8 cellular contexts compared by ENCODE assay signal in the genomic region with DNA sequence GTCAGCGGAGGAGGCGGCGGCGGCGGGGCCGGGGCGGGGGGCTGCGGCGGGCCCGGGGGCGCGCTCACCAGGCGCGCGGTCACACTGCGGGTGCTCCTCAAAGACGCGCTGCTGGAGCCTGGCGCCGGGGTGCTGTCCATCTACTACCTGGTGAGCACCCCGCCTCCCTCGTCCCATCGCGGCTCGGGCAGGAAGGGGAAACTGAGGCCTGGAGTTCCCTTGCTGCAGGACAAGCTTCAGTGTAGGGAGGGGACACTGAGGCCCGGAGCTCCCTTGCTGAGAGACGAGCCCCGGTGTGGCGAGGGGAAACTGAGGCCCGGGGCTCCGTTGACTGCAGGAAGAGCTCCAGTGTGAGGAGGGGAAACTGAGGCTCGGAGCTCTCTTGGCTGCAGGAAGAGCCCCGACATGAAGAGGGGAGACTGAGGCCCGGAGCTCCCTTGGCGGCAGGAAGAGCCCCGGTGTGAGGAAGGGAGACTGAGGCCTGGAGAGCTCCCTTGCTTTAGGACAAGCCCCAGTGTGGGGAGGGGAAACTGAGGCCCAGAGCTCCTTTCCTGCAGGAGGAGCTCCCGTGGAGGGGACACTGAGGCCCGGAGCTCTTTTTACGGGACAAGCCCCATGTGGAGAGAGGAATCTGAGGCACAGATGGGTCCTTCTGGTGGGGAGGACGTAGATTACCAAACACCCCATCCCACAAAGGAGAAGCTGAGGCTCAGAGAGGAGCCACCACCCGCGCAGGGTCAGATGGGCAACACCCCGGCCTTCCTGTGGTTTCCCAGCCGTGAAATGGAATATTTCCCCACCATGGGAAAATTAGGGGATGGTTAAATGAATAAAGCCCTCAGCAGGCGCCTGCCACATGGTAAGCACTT. TPM values are rescaled to one million over a fixed set of nuclear protein-coding genes. Genes with fewer than 3 reads are reported as not detected.
DNase-seq lines count a peak whose midpoint lies in the region; ATAC-seq and TF ChIP-seq lines count a peak whose summit lies in the region.

No MANE protein-coding gene starts in this region.

- intact Hi-C loops in heart right ventricle (cut with DNase I) = loop anchor here in 5 of 10 donors (2.0 to 5.0 kb wide), 3 partner anchors 57 to 97 kb away; a partner anchor contains a TSS

- no peak for DNase-seq in H7
- no peak for DNase-seq in heart right ventricle
- no peak for DNase-seq in ureter (ENCODE audit: low spot score)
- no peak for DNase-seq in medulla oblongata (ENCODE audit: extremely low spot score)

- ATAC-seq in heart right ventricle (no peak), HG03442 (IDR thresholded peaks at IDR 0.05; ENCODE audit: unreplicated experiment) (no peak), GM19395 (IDR thresholded peaks at IDR 0.05; ENCODE audit: unreplicated experiment) (no peak)

- no peaks in the 10 kb centered on the region for H3K9me2 ChIP-seq in SU-DHL-6 (replicated peaks; ENCODE audit: insufficient read depth, low read length)

- peak overlapping the region; percentile 83 for H3K4me2 ChIP-seq in SU-DHL-6 (ENCODE audit: low read depth, low read length, poor library complexity, severe bottlenecking)

- H2AFZ ChIP-seq in SU-DHL-6 (ENCODE audit: low read depth, low read length, severe bottlenecking) = no peak overlapping the region

- H3K4me1 ChIP-seq in heart right ventricle = peaks cover 0 to 17% (median 13%) of the 10 kb centered on the region in 9 donors

- WGBS in heart right ventricle, 2 donors = 27 to 39% methylated on average over 32 to 42 of the region's 45 CpGs

- H3K4me3 ChIP-seq in H7 (ENCODE audit: insufficient read depth, low read depth, low read length) = peak overlapping the region; percentile 50
- peak overlapping the region; percentile 67 for H3K4me3 ChIP-seq in SU-DHL-6 (ENCODE audit: insufficient read depth, low read length, poor library complexity, severe bottlenecking)
- H3K4me3 ChIP-seq in heart right ventricle = peak overlapping the region; percentile 36 to 89 (median 74)
- H3K4me3 ChIP-seq in skin epidermis = peak overlapping the region; percentile 45 to 89 (median 70)

- no peaks in the 10 kb centered on the region for H3K79me2 ChIP-seq in SU-DHL-6 (ENCODE audit: insufficient read depth, low read length)

- H3K9me3 ChIP-seq in SU-DHL-6 (ENCODE audit: insufficient read depth, low read length) = no peaks in the 10 kb centered on the region
- H3K9me3 ChIP-seq in heart right ventricle = no peaks in the 10 kb centered on the region

- H4K20me1 ChIP-seq in SU-DHL-6 (ENCODE audit: low read depth, low read length) = no peaks in the 10 kb centered on the region

- 0 out of 2 replicates have a peak, but pooled peaks cover 2% of the 10 kb centered on the region for H3F3A ChIP-seq in SU-DHL-6 (ENCODE audit: insufficient read depth)

- H3K9ac ChIP-seq in SU-DHL-6 (ENCODE audit: low read length) = peak overlapping the region; percentile 57

- no peaks in the 10 kb centered on the region for H3K27me3 ChIP-seq in H7 (ENCODE audit: control insufficient read depth, insufficient read depth, low read length)
- H3K27me3 ChIP-seq in SU-DHL-6 (ENCODE audit: low read length) = no peaks in the 10 kb centered on the region
- H3K27me3 ChIP-seq in heart right ventricle = no peaks in the 10 kb centered on the region

- TF ChIP-seq CTCF in SU-DHL-6 (IDR thresholded peaks at IDR 0.05; ENCODE audit: insufficient read depth, low read length, poor library complexity, severe bottlenecking) = no peak
- no peak for TF ChIP-seq CTCF in heart right ventricle (IDR thresholded peaks at IDR 0.05)

- H3K27ac ChIP-seq in SU-DHL-6 (ENCODE audit: low read depth, low read length) (no peak overlapping the region), heart right ventricle (peak overlapping the region in 8 of 10 donors; percentile 83 to 98 (median 92)), skin epidermis (peak overlapping the region in 17 of 21 experiments; percentile 42 to 91 (median 83))

- H3K36me3 ChIP-seq in H7 (replicated peaks; ENCODE audit: control insufficient read depth, insufficient read depth, low read length) (no peaks in the 10 kb centered on the region; the same call in none of the 2 replicates), SU-DHL-6 (ENCODE audit: low read length) (no peaks in the 10 kb centered on the region), heart right ventricle (peaks cover 0 to 33% (median 4%) of the 10 kb centered on the region in 9 donors)

RNA-seq across cellular contexts. Expression of a gene that starts 0.7 kb away (rescaled TPM):
- total RNA-seq in H7 (2014; rRNA removed; shearing (Covaris generic)) = 11.4 and 17.4 TPM in 2 replicates
- total RNA-seq in heart right ventricle (10 to 100 TPM; 18.7 to 26.6 (median 20.9) TPM), ureter (30.6 TPM)
- 10 to 100 TPM; 15.2 to 25.2 TPM for polyA plus RNA-seq in heart right ventricle

RNA-seq across cellular contexts. Expression of a gene that starts 5.5 kb away (rescaled TPM):
- total RNA-seq in H7 (2014; rRNA removed; shearing (Covaris generic)) = 14.2 and 18.0 TPM in 2 replicates
- 1 to 10 TPM in 9 of 10 donors, under 1 TPM in 1; 0.56 to 9.1 (median 2.6) TPM for total RNA-seq in heart right ventricle
- polyA plus RNA-seq in heart right ventricle = 1 to 10 TPM; 2.1 to 2.2 TPM
- 66.8 TPM for total RNA-seq in ureter

RNA-seq across cellular contexts. Expression of a gene that starts 39.7 kb away (rescaled TPM):
- 29.8 and 34.1 TPM in 2 replicates for total RNA-seq in H7 (2014; rRNA removed; shearing (Covaris generic))
- under 1 TPM in 1 of 10 donors, not detected in 9; 0.25 TPM for total RNA-seq in heart right ventricle
- polyA plus RNA-seq in heart right ventricle = under 1 TPM in 1 of 2 donors, not detected in 1; 0.10 TPM
- total RNA-seq in ureter = not detected

RNA-seq across cellular contexts. Expression of a gene that starts 41.9 kb away (rescaled TPM):
- 0.45 and 0.78 TPM in 2 replicates for total RNA-seq in H7 (2014; rRNA removed; shearing (Covaris generic))
- total RNA-seq in heart right ventricle (under 1 TPM in 1 of 10 donors, not detected in 9; 0.35 TPM), ureter (1.2 TPM)
- polyA plus RNA-seq in heart right ventricle = under 1 TPM in 1 of 2 donors, not detected in 1; 0.07 TPM

RNA-seq across cellular contexts. Expression of a gene that starts 56.3 kb away (rescaled TPM):
- 73.1 and 97.7 TPM in 2 replicates for total RNA-seq in H7 (2014; rRNA removed; shearing (Covaris generic))
- total RNA-seq in heart right ventricle (10 to 100 TPM; 13.1 to 33.4 (median 17.6) TPM), ureter (78.5 TPM)
- 10 to 100 TPM; 20.1 to 41.8 TPM for polyA plus RNA-seq in heart right ventricle

Comparison
In these comparisons a context has a peak if more than half of its experiments do, and no peak if none do; other contexts are left out.
1. RNA of a gene that starts 39.7 kb away (total RNA-seq): 29.8 to 34.1 TPM in H7; 0.25 TPM in heart right ventricle and not detected in ureter (single experiment); every median in the first group is over 10 times any median in the second.
2. Peak in every context shown above with its lines, with median percentiles within 50 percentile points of each other: H3K4me3 ChIP-seq.